In genomic region chr1:39673215-39673614, GRCh38 we compare ENCODE assay signal across 1 cellular context.
TF ChIP-seq lines count a peak whose summit lies in the region.

No MANE protein-coding gene starts in this region.

TF ChIP-seq in K562, 482 proteins besides CTCF, POLR2A, EP300 and RAD21:
- TF ChIP-seq MAFK (IDR thresholded peaks at IDR 0.05; ENCODE audit: low read length) = no peak
- TF ChIP-seq XRCC5 (IDR thresholded peaks at IDR 0.05; ENCODE audit: low read depth, low read length) = no peak
- no peak for TF ChIP-seq ZNF584 (CRISPR knock-in tag; IDR thresholded peaks at IDR 0.05; ENCODE audit: low read depth)
- TF ChIP-seq, protein P1, sequence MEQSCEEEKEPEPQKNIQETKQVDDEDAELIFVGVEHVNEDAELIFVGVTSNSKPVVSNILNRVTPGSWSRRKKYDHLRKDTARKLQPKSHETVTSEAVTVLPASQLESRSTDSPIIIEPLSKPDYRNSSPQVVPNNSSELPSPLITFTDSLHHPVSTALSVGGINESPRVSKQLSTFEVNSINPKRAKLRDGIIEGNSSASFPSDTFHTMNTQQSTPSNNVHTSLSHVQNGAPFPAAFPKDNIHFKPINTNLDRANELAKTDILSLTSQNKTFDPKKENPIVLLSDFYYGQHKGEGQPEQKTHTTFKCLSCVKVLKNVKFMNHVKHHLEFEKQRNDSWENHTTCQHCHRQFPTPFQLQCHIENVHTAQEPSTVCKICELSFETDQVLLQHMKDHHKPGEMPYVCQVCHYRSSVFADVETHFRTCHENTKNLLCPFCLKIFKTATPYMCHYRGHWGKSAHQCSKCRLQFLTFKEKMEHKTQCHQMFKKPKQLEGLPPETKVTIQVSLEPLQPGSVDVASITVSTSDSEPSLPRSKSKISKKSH (CRISPR knock-in tag; IDR thresholded peaks at IDR 0.05) = no peak
- no peak for TF ChIP-seq GABPA (tag; conservative IDR thresholded peaks at IDR 0.05; ENCODE audit: low read depth)
- TF ChIP-seq MED1 (CRISPR knock-in tag; IDR thresholded peaks at IDR 0.05; ENCODE audit: borderline replicate concordance) = no peak
- TF ChIP-seq, protein P2, sequence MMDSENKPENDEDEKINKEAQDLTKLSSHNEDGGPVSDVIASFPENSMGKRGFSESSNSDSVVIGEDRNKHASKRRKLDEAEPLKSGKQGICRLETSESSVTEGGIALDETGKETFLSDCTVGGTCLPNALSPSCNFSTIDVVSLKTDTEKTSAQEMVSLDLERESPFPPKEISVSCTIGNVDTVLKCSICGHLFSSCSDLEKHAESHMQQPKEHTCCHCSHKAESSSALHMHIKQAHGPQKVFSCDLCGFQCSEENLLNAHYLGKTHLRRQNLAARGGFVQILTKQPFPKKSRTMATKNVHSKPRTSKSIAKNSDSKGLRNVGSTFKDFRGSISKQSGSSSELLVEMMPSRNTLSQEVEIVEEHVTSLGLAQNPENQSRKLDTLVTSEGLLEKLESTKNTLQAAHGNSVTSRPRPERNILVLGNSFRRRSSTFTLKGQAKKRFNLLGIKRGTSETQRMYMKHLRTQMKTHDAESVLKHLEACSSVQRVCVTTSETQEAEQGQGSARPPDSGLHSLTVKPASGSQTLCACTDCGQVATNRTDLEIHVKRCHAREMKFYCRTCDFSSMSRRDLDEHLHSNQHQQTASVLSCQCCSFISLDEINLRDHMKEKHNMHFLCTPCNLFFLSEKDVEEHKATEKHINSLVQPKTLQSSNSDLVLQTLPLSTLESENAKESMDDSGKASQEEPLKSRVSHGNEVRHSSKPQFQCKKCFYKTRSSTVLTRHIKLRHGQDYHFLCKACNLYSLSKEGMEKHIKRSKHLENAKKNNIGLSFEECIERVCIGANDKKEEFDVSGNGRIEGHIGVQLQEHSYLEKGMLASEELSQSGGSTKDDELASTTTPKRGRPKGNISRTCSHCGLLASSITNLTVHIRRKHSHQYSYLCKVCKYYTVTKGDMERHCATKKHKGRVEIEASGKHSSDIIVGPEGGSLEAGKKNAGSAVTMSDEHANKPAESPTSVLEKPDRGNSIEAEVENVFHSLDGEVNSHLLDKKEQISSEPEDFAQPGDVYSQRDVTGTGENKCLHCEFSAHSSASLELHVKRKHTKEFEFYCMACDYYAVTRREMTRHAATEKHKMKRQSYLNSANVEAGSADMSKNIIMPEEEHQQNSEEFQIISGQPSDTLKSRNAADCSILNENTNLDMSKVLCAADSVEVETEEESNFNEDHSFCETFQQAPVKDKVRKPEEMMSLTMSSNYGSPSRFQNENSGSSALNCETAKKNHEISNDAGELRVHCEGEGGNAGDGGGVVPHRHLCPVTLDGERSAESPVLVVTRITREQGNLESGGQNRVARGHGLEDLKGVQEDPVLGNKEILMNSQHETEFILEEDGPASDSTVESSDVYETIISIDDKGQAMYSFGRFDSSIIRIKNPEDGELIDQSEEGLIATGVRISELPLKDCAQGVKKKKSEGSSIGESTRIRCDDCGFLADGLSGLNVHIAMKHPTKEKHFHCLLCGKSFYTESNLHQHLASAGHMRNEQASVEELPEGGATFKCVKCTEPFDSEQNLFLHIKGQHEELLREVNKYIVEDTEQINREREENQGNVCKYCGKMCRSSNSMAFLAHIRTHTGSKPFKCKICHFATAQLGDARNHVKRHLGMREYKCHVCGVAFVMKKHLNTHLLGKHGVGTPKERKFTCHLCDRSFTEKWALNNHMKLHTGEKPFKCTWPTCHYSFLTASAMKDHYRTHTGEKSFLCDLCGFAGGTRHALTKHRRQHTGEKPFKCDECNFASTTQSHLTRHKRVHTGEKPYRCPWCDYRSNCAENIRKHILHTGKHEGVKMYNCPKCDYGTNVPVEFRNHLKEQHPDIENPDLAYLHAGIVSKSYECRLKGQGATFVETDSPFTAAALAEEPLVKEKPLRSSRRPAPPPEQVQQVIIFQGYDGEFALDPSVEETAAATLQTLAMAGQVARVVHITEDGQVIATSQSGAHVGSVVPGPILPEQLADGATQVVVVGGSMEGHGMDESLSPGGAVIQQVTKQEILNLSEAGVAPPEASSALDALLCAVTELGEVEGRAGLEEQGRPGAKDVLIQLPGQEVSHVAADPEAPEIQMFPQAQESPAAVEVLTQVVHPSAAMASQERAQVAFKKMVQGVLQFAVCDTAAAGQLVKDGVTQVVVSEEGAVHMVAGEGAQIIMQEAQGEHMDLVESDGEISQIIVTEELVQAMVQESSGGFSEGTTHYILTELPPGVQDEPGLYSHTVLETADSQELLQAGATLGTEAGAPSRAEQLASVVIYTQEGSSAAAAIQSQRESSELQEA (IDR thresholded peaks at IDR 0.05; ENCODE audit: low read depth) = no peak
- no peak for TF ChIP-seq ZNF79 (CRISPR knock-in tag; IDR thresholded peaks at IDR 0.05; ENCODE audit: low read depth)
- TF ChIP-seq USF1 (CRISPR knock-in tag; IDR thresholded peaks at IDR 0.05) = peak; percentile 18; the same call in 1 of the 2 replicates
